Comparison of ENCODE assay signal across 1 cellular context in the genomic region with DNA sequence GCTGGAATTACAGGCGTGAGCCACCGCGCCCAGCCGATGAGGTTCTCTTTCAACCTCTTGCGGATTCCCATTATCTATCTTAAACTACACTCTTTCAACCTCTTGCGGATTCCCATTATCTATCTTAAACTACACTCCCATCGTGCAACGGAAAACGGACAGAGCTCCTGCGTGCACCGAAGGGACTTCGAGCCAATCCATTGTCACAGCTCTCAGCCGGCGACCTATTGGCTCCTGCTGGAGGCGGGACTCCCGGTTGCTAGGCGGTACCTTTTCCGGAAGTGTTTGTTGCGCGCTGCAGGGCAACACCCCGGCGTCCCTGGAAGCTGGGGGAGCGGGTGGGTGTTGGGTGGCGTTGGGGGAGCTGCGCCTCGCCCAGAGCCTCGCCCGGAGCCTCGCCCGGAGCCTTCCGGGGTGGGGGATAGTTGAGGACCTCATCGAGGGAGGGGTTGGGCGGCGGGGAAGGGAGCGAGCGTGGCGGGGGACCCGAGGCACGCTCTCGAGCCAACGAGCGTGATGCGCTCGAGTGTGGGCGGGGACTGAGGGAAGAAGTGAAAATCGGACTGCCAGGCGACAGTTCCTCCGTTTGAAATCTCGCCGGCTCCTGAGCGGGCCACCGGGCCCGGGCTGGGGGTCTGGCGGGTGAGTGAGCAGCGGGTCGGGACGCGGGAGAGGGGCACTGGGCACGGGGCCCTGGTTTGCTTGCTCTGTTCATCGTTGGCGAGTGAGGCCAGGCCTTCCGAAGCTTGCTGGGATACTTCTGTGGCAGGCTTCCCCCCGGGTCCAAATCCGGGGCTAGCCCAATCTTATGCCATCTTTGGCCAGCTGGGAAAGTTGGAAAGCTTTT.
TF ChIP-seq lines count a peak whose summit lies in the region.

TSS of gene CEP164 (plus strand) at position 288 of the 847 bp plus-strand sequence. CDS start 10,733 bp downstream, outside the sequence.

TF ChIP-seq in endothelial cell of umbilical vein, 7 proteins besides CTCF, POLR2A, EP300 and RAD21 (continued from another document):
- TF ChIP-seq JUN (IDR thresholded peaks at IDR 0.05; ENCODE audit: borderline replicate concordance, insufficient read depth, insufficient read length, low read depth) (no peak), MYC (IDR thresholded peaks at IDR 0.05; ENCODE audit: low read depth, low read length) (no peak)
TF ChIP-seq in endothelial cell of umbilical vein: peak in this region for 2.
